Comparison of ENCODE assay signal across 9 cellular contexts in genomic region chr9:127828262-127829031, GRCh38. TPM values are rescaled to one million over a fixed set of nuclear protein-coding genes. Genes with fewer than 3 reads are reported as not detected.
A peak's percentile ranks its signal among the peaks of the same experiment; 100 is the strongest.
DNase-seq lines count a peak whose midpoint lies in the region; ATAC-seq and TF ChIP-seq lines count a peak whose summit lies in the region.
"Had no signal": no experiment of that assay in that cellular context is flagged by ENCODE, and none has a peak within 500 bp of the region (broad histone marks: within the 10 kb centered on the region; RNA-seq: fewer than 3 reads in every experiment).

No MANE protein-coding gene starts in this region.

- peak overlapping the region; percentile 51 to 55 for H3K9ac ChIP-seq in duodenal mucosa (ENCODE audit: low read depth in 1 of 2, low read length in 2 of 2)
- H3K9ac ChIP-seq in Karpas-422 (ENCODE audit: low read length): no peak overlapping the region

- H3K27me3 ChIP-seq in duodenal mucosa (ENCODE audit: control insufficient read depth in 1 of 2, insufficient read depth in 2 of 2, low read length in 2 of 2) (peaks cover 3 to 4% of the 10 kb centered on the region in 2 donors), right lobe of liver (no peaks in the 10 kb centered on the region), suprapubic skin (no peaks in the 10 kb centered on the region), Karpas-422 (ENCODE audit: low read length) (no peaks in the 10 kb centered on the region)

- TF ChIP-seq EP300 in suprapubic skin (IDR thresholded peaks at IDR 0.05): no peak

- H3K4me3 ChIP-seq in duodenal mucosa (ENCODE audit: low read depth in 1 of 2, low read length in 2 of 2): peak overlapping the region; percentile 48 to 56
- H3K4me3 ChIP-seq in right lobe of liver: peak overlapping the region in 2 of 3 donors; percentile 26 to 34
- H3K4me3 ChIP-seq in suprapubic skin: peak overlapping the region; percentile 33
- H3K4me3 ChIP-seq in Karpas-422 (ENCODE audit: low read length): no peak overlapping the region

- intact Hi-C loops in right lobe of liver (cut with DNase I): no loop called here

- TF ChIP-seq CTCF in right lobe of liver (IDR thresholded peaks at IDR 0.05) (peak in 2 of 4 donors; percentile 8 to 13), suprapubic skin (IDR thresholded peaks at IDR 0.05) (no peak)

- whole genome bisulfite sequencing in right lobe of liver (ENCODE audit: insufficient coverage, low coverage, low lambda C conversion rate, missing lambda C conversion rate): 26% methylated on average over 8 of the region's 34 CpGs
- 8% methylated on average over 20 of the region's 34 CpGs for WGBS in suprapubic skin

- peak overlapping the region; percentile 20 for H3K27ac ChIP-seq in duodenal mucosa (ENCODE audit: low read depth, low read length)
- H3K27ac ChIP-seq in right lobe of liver: peak overlapping the region in 2 of 3 donors; percentile 13 to 20
- H3K27ac ChIP-seq in suprapubic skin: peak overlapping the region; percentile 61
- H3K27ac ChIP-seq in Karpas-422 (ENCODE audit: low read length): no peak overlapping the region

- no peaks in the 10 kb centered on the region for H3K79me2 ChIP-seq in Karpas-422 (ENCODE audit: low read length)

- peaks cover 7 to 22% of the 10 kb centered on the region in 2 donors for H3K4me1 ChIP-seq in duodenal mucosa (ENCODE audit: control insufficient read depth in 1 of 2, insufficient read depth in 2 of 2, low read length in 2 of 2)
- peaks cover 0 to 30% (median 15%) of the 10 kb centered on the region in 4 donors for H3K4me1 ChIP-seq in right lobe of liver
- peaks cover 28% of the 10 kb centered on the region for H3K4me1 ChIP-seq in suprapubic skin
- no peaks in the 10 kb centered on the region for H3K4me1 ChIP-seq in Karpas-422 (ENCODE audit: low read length)

- H4K20me1 ChIP-seq in Karpas-422 (ENCODE audit: insufficient read depth, low read depth, low read length): no peaks in the 10 kb centered on the region; the same call in 1 of the 2 replicates

- H3K4me2 ChIP-seq in Karpas-422 (ENCODE audit: low read depth, low read length, poor library complexity, severe bottlenecking): no peak overlapping the region

- ATAC-seq in right lobe of liver (peak; percentile 73 to 82 (median 76)), GM18498 (IDR thresholded peaks at IDR 0.05; ENCODE audit: unreplicated experiment) (no peak)
- ATAC-seq: Panc1 had no signal

- H3K9me2 ChIP-seq in Karpas-422 (replicated peaks; ENCODE audit: insufficient read depth, low read length): no peaks in the 10 kb centered on the region

- TF ChIP-seq POLR2A in right lobe of liver (IDR thresholded peaks at IDR 0.05) (peak; percentile 87), suprapubic skin (IDR thresholded peaks at IDR 0.05) (peak in 1 of 2 donors; percentile 77)

- H3K9me3 ChIP-seq in duodenal mucosa (ENCODE audit: control insufficient read depth in 1 of 2, low read length in 2 of 2) (no peaks in the 10 kb centered on the region), right lobe of liver (no peaks in the 10 kb centered on the region), suprapubic skin (no peaks in the 10 kb centered on the region), Karpas-422 (ENCODE audit: low read length) (no peaks in the 10 kb centered on the region)

- DNase-seq in NCI-H2029 (lab: John Stamatoyannopoulos, UW) (peak; percentile 54), NCI-H2029 treated with DMSO at 0.1 percent for 48 hours (lab: John Stamatoyannopoulos, UW) (no peak), right lobe of liver (peak; percentile 83 to 90 (median 88)), suprapubic skin (ENCODE audit: low spot score in 2 of 2) (peak; percentile 94 to 95), Karpas-422 (no peak)
- no peak for DNase-seq in activated CD8-positive, alpha-beta memory T cell treated with anti-CD3 and anti-CD28 coated beads for 24 hours

- H3K36me3 ChIP-seq in duodenal mucosa (ENCODE audit: control insufficient read depth in 1 of 2, insufficient read depth in 2 of 2, low read length in 2 of 2) (peaks cover 0 to 22% of the 10 kb centered on the region in 2 donors), right lobe of liver (peaks cover 0 to 5% (median 0%) of the 10 kb centered on the region in 4 donors), suprapubic skin (peaks cover 8% of the 10 kb centered on the region), Karpas-422 (ENCODE audit: insufficient read depth, low read length) (no peaks in the 10 kb centered on the region)

- no peak overlapping the region for H2AFZ ChIP-seq in Karpas-422 (ENCODE audit: low read length)

RNA-seq across cellular contexts. Expression of gene FPGS, which starts 25.8 kb away (rescaled TPM):
- total RNA-seq in right lobe of liver (10 to 100 TPM; 44.3 to 68.5 (median 56.9) TPM), suprapubic skin (10 to 100 TPM; 22.9 to 50.3 (median 28.3) TPM)
- 41.9 and 102 TPM in 2 replicates for total RNA-seq in Karpas-422 (2014; rRNA removed; shearing (Covaris generic); ENCODE audit: low replicate concordance)

RNA-seq across cellular contexts. Expression of gene ENG, which starts 26.0 kb away (rescaled TPM):
- total RNA-seq in right lobe of liver (10 to 100 TPM; 27.4 to 90.1 (median 54.1) TPM), suprapubic skin (10 to 100 TPM; 17.2 to 38.7 (median 31.2) TPM)
- not detected in 2 replicates for total RNA-seq in Karpas-422 (2014; rRNA removed; shearing (Covaris generic); ENCODE audit: low replicate concordance)

RNA-seq across cellular contexts. Expression of gene CDK9, which starts 42.6 kb away (rescaled TPM):
- 100 to 1,000 TPM in 1 of 6 experiments, 10 to 100 TPM in 5; 49.4 to 107 (median 54.5) TPM for total RNA-seq in right lobe of liver
- total RNA-seq in suprapubic skin: 100 to 1,000 TPM in 1 of 4 donors, 10 to 100 TPM in 3; 57.2 to 119 (median 72.7) TPM
- total RNA-seq in Karpas-422 (2014; rRNA removed; shearing (Covaris generic); ENCODE audit: low replicate concordance): 23.9 and 30.7 TPM in 2 replicates

RNA-seq across cellular contexts. Expression of gene AK1, which starts 49.0 kb away (rescaled TPM):
- total RNA-seq in right lobe of liver (10 to 100 TPM; 31.4 to 78.6 (median 51.7) TPM), suprapubic skin (10 to 100 TPM; 22.6 to 36.0 (median 26.0) TPM)
- 1.0 and 32.6 TPM in 2 replicates for total RNA-seq in Karpas-422 (2014; rRNA removed; shearing (Covaris generic); ENCODE audit: low replicate concordance)

RNA-seq across cellular contexts. Expression of gene SH2D3C, which starts 50.0 kb away (rescaled TPM):
- total RNA-seq in right lobe of liver (1 to 10 TPM; 1.7 to 5.6 (median 2.7) TPM), suprapubic skin (1 to 10 TPM; 3.4 to 8.9 (median 6.1) TPM)
- total RNA-seq in Karpas-422 (2014; rRNA removed; shearing (Covaris generic); ENCODE audit: low replicate concordance): 0.61 TPM in 1 of 2 replicates, not detected in the other

Comparison
In these comparisons a context has a peak if more than half of its experiments do, and no peak if none do; other contexts are left out.
1. DNase-seq: peak in NCI-H2029 (single experiment), right lobe of liver (3 of 3) and suprapubic skin (2 of 2); none in NCI-H2029 treated with DMSO at 0.1 percent for 48 hours (single experiment), Karpas-422 (single experiment) and activated CD8-positive, alpha-beta memory T cell treated with anti-CD3 and anti-CD28 coated beads for 24 hours (single experiment).
2. RNA of gene ENG, which starts 26.0 kb away (total RNA-seq): 27.4 to 90.1 TPM in right lobe of liver and 17.2 to 38.7 TPM in suprapubic skin; not detected in Karpas-422; every median in the first group is over 10 times any median in the second.